Comparison of ENCODE assay signal across 15 cellular contexts in genomic region chr6:144660545-144660944, GRCh38.
DNase-seq lines count a peak whose midpoint lies in the region; ATAC-seq, FAIRE-seq and TF ChIP-seq lines count a peak whose summit lies in the region.
"Had no signal": no experiment of that assay in that cellular context is flagged by ENCODE, and none has a peak within 500 bp of the region (broad histone marks: within the 10 kb centered on the region; RNA-seq: fewer than 3 reads in every experiment).

No MANE protein-coding gene starts in this region.

- FAIRE-seq in astrocyte (lab: Jason Lieb, UNC), result no peak

- DNase-seq in NCI-H146 (lab: John Stamatoyannopoulos, UW) (peak; percentile 72), astrocyte (ENCODE audit: low read depth) (no peak), left colon (peak; percentile 32 to 36), spleen (no peak), ecto neural progenitor cell (ENCODE audit: low spot score) (no peak)
- DNase-seq: activated CD8-positive, alpha-beta memory T cell treated with anti-CD3 and anti-CD28 coated beads for 24 hours; activated naive CD4-positive, alpha-beta T cell treated with anti-CD3 and anti-CD28 coated beads, Interleukin-2, amount 50 U/mL, for 16 hours; cerebellar nuclear complex; COR-L47; Kasumi-1; sigmoid colon; T1000 had no signal

- H3K4me1 ChIP-seq in astrocyte (ENCODE audit: insufficient read depth, low read length), result peaks cover 17% of the 10 kb centered on the region
- H3K4me1 ChIP-seq in spleen, result peaks cover 3 to 93% (median 41%) of the 10 kb centered on the region in 6 donors

- no peak overlapping the region for H3K27ac Mint-ChIP-seq in astrocyte (ENCODE audit: unreplicated experiment)

- H3K9me3 ChIP-seq in astrocyte (ENCODE audit: insufficient read depth, low read depth, low read length) (no peaks in the 10 kb centered on the region), spleen (no peaks in the 10 kb centered on the region)
- H3K9me3 ChIP-seq: sigmoid colon had no signal

- no peaks in the 10 kb centered on the region for H3K9me3 Mint-ChIP-seq in astrocyte (ENCODE audit: unreplicated experiment)

- H3K36me3 Mint-ChIP-seq in astrocyte (ENCODE audit: low read depth, unreplicated experiment), result no peaks in the 10 kb centered on the region

- H3K27ac ChIP-seq in astrocyte (ENCODE audit: low read depth, low read length) (no peak overlapping the region), spleen (peak overlapping the region in 6 of 8 donors; percentile 34 to 78 (median 70))
- H3K27ac ChIP-seq: sigmoid colon had no signal

- no peaks in the 10 kb centered on the region for H3K27me3 ChIP-seq in astrocyte (ENCODE audit: insufficient read depth, low read length)
- no peaks in the 10 kb centered on the region for H3K27me3 ChIP-seq in spleen (replicated peaks in 1 of 7)
- H3K27me3 ChIP-seq: sigmoid colon had no signal

- WGBS in spleen, 5 donors, result 85 to 93% (median 89%) methylated on average over 5 of the region's 5 CpGs

- ATAC-seq in left colon, result peak; percentile 52
- no peak for ATAC-seq in HG02938 (IDR thresholded peaks at IDR 0.05; ENCODE audit: unreplicated experiment)
- no peak for ATAC-seq in GM18505 (IDR thresholded peaks at IDR 0.05; ENCODE audit: unreplicated experiment)
- ATAC-seq: Panc1 had no signal

- H3K36me3 ChIP-seq in astrocyte (ENCODE audit: insufficient read depth, low read length), result no peaks in the 10 kb centered on the region
- no peaks in the 10 kb centered on the region for H3K36me3 ChIP-seq in spleen
- H3K36me3 ChIP-seq: sigmoid colon had no signal

- TF ChIP-seq CTCF in astrocyte (IDR thresholded peaks at IDR 0.05; ENCODE audit: insufficient read depth, low read depth, low read length) (no peak), spleen (IDR thresholded peaks at IDR 0.05 in 8 of 11, conservative IDR thresholded peaks at IDR 0.05 in 3 of 11) (no peak)

- peaks cover 18% of the 10 kb centered on the region for H3K4me1 Mint-ChIP-seq in astrocyte (ENCODE audit: low read depth, unreplicated experiment)

- peak overlapping the region; percentile 14 for H3K4me2 ChIP-seq in astrocyte (ENCODE audit: low read length)

- no peak overlapping the region for H3K4me3 Mint-ChIP-seq in astrocyte (ENCODE audit: unreplicated experiment)

- intact Hi-C loops in left colon (cut with DNase I, micrococcal nuclease) (no loop called here), spleen (cut with DNase I; ENCODE audit: low total_unique reads) (no loop called here)

- H3K79me2 ChIP-seq in astrocyte (ENCODE audit: insufficient read depth, low read length), result no peaks in the 10 kb centered on the region

- no peak for TF ChIP-seq POLR2A in spleen (IDR thresholded peaks at IDR 0.05)
- TF ChIP-seq POLR2A in GM18505 (IDR thresholded peaks at IDR 0.05; ENCODE audit: borderline replicate concordance, extremely low read depth, insufficient read depth, insufficient read length), result no peak

- H3K27me3 Mint-ChIP-seq in astrocyte (ENCODE audit: low read depth, unreplicated experiment), result no peaks in the 10 kb centered on the region

- no peaks in the 10 kb centered on the region for H4K20me1 ChIP-seq in astrocyte (ENCODE audit: insufficient read depth, low read length)

- H2AFZ ChIP-seq in astrocyte (ENCODE audit: low read depth, low read length), result no peak overlapping the region

- H3K4me3 ChIP-seq in astrocyte (ENCODE audit: insufficient read depth, low read depth, low read length) (peak overlapping the region; percentile 6), spleen (peak overlapping the region in 5 of 8 donors; percentile 6 to 47 (median 24))
- H3K4me3 ChIP-seq: sigmoid colon had no signal

- H3K9ac ChIP-seq in astrocyte (ENCODE audit: low read length), result no peak overlapping the region

Comparison
In these comparisons a context has a peak if more than half of its experiments do, and no peak if none do; other contexts are left out.
1. DNase-seq: peak in NCI-H146 (single experiment) and left colon (2 of 2); none in astrocyte (single experiment), spleen (single experiment) and ecto neural progenitor cell (single experiment).